8 cellular contexts compared by ENCODE assay signal in the genomic region with DNA sequence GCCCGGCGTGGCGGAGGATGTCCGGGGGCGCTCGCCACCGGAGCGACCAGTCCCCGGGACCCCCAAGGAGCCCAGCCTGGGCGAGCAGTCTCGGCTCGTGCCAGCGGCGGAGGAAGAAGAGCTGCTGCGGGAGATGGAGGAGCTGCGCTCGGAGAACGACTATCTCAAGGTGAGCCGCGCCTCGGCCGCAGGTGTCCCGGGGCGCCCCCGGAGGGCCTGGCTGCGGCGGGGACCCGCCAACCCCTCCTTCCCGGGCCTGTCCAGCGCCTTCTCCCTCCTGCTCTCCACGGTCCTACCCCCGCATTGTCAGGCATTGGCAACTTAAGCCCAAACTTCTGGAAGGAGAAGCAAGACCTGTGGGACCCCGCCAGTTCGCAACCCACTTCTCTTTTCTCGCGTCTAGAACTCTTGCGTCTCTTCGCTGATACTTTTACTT. TPM values are rescaled to one million over a fixed set of nuclear protein-coding genes. Genes with fewer than 3 reads are reported as not detected.
DNase-seq lines count a peak whose midpoint lies in the region; ATAC-seq lines count a peak whose summit lies in the region.

No MANE protein-coding gene starts in this region.

- H2BK12ac ChIP-seq in neuronal stem cell (ENCODE audit: low read length) = no peak overlapping the region

- H2BK15ac ChIP-seq in neuronal stem cell (ENCODE audit: low read length) = peak overlapping the region; percentile 55

- peak overlapping the region; percentile 63 for H2AK5ac ChIP-seq in neuronal stem cell (ENCODE audit: low read depth, low read length)

- peak overlapping the region; percentile 63 for H3K9ac ChIP-seq in neuronal stem cell (ENCODE audit: low read depth, low read length, poor library complexity)

- peak overlapping the region; percentile 4 for H3K14ac ChIP-seq in neuronal stem cell (ENCODE audit: low read length)

- peaks cover 22% of the 10 kb centered on the region for H3K4me1 ChIP-seq in effector memory CD4-positive, alpha-beta T cell (ENCODE audit: control insufficient read depth, insufficient read depth, low read length, poor library complexity, severe bottlenecking)
- peaks cover 6 to 10% of the 10 kb centered on the region in 2 donors for H3K4me1 ChIP-seq in neuronal stem cell (ENCODE audit: control insufficient read depth in 2 of 2, insufficient read depth in 1 of 2, low read depth in 1 of 2, low read length in 2 of 2)

- H3K23ac ChIP-seq in neuronal stem cell (ENCODE audit: low read depth, low read length, poor library complexity) = no peak overlapping the region

- no peak overlapping the region for H4K91ac ChIP-seq in neuronal stem cell (ENCODE audit: low read depth, low read length, poor library complexity)

- no peak for ATAC-seq in HG03097 (IDR thresholded peaks at IDR 0.05; ENCODE audit: low FRiP score, unreplicated experiment)

- H2AFZ ChIP-seq in neuronal stem cell (ENCODE audit: low read length) = peak overlapping the region; percentile 96

- H2BK5ac ChIP-seq in neuronal stem cell (ENCODE audit: low read length) = peak overlapping the region; percentile 39

- H3K27ac ChIP-seq in effector memory CD4-positive, alpha-beta T cell (ENCODE audit: insufficient read depth, low read length, poor library complexity, severe bottlenecking) = no peak overlapping the region
- no peak overlapping the region for H3K27ac ChIP-seq in neuronal stem cell (replicated peaks; ENCODE audit: low read length)

- peak overlapping the region; percentile 46 for H3K4me3 ChIP-seq in effector memory CD4-positive, alpha-beta T cell (ENCODE audit: insufficient read depth, low read depth, low read length, poor library complexity, severe bottlenecking)
- peak overlapping the region; percentile 70 to 92 for H3K4me3 ChIP-seq in neuronal stem cell (ENCODE audit: low read length in 2 of 2)

- peaks cover 1% of the 10 kb centered on the region for H3K79me1 ChIP-seq in neuronal stem cell (ENCODE audit: low read depth, low read length)

- peaks cover 30% of the 10 kb centered on the region for H3K27me3 ChIP-seq in effector memory CD4-positive, alpha-beta T cell (replicated peaks; ENCODE audit: control insufficient read depth, insufficient read depth, low read length, poor library complexity, severe bottlenecking)
- peaks cover 0 to 21% (median 12%) of the 10 kb centered on the region in 3 experiments for H3K27me3 ChIP-seq in neuronal stem cell (ENCODE audit: control insufficient read depth in 3 of 3, insufficient read depth in 3 of 3, low read depth in 1 of 3, low read length in 3 of 3)

- peak overlapping the region; percentile 76 for H3K4ac ChIP-seq in neuronal stem cell (ENCODE audit: low read length)

- no CpG with 5 or more reads among the region's 38 CpGs for WGBS in neuronal stem cell (ENCODE audit: extremely low coverage in 2 of 2, insufficient read length in 2 of 2, insufficient replicate concordance in 1 of 2), 2 donors

- H4K8ac ChIP-seq in neuronal stem cell (ENCODE audit: low read depth, low read length) = no peak overlapping the region

- peak; percentile 62 for DNase-seq in DMS53 (lab: John Stamatoyannopoulos, UW)
- no peak for DNase-seq in DMS53 treated with DMSO at 0.1 percent for 48 hours (lab: John Stamatoyannopoulos, UW; ENCODE audit: unreplicated experiment)
- peak; percentile 22 for DNase-seq in RKO (ENCODE audit: low spot score)
- peak in 1 of 3 donors; percentile 5 for DNase-seq in effector memory CD4-positive, alpha-beta T cell
- no peak for DNase-seq in neuronal stem cell (ENCODE audit: low spot score)
- DNase-seq in HuH-7.5 (ENCODE audit: low spot score) = no peak
- no peak for DNase-seq in NCI-H2107 treated with DMSO at 0.1 percent for 48 hours (lab: John Stamatoyannopoulos, UW; ENCODE audit: unreplicated experiment)

- H3K4me2 ChIP-seq in neuronal stem cell (ENCODE audit: insufficient read depth, low read length, poor library complexity, severe bottlenecking) = peak overlapping the region; percentile 95

- peak overlapping the region; percentile 92 for H3K18ac ChIP-seq in neuronal stem cell (ENCODE audit: low read length)

- H3K9me3 ChIP-seq in effector memory CD4-positive, alpha-beta T cell (ENCODE audit: control insufficient read depth, low read length) = no peaks in the 10 kb centered on the region
- no peaks in the 10 kb centered on the region for H3K9me3 ChIP-seq in neuronal stem cell (replicated peaks in 1 of 2; ENCODE audit: control insufficient read depth in 2 of 2, insufficient read depth in 1 of 2, low read depth in 1 of 2, low read length in 2 of 2)

- H2BK120ac ChIP-seq in neuronal stem cell (ENCODE audit: low read depth, low read length) = no peak overlapping the region

- no peaks in the 10 kb centered on the region for H3K36me3 ChIP-seq in effector memory CD4-positive, alpha-beta T cell (ENCODE audit: control insufficient read depth, insufficient read depth, low read length)
- H3K36me3 ChIP-seq in neuronal stem cell (replicated peaks in 1 of 2; ENCODE audit: control insufficient read depth in 2 of 2, insufficient read depth in 2 of 2, low read length in 2 of 2) = no peaks in the 10 kb centered on the region

RNA-seq across cellular contexts. Expression of a gene that starts 1.2 kb away (rescaled TPM):
- 8.9 TPM for polyA plus RNA-seq in neuronal stem cell (2013, experiment 1 of 2)
- 8.7 TPM for polyA plus RNA-seq in neuronal stem cell (2013, experiment 2 of 2)

Comparison
In these comparisons a context has a peak if more than half of its experiments do, and no peak if none do; other contexts are left out.
1. DNase-seq: peak in DMS53 (single experiment) and RKO (single experiment); none in DMS53 treated with DMSO at 0.1 percent for 48 hours (single experiment), neuronal stem cell (single experiment), HuH-7.5 (single experiment) and NCI-H2107 treated with DMSO at 0.1 percent for 48 hours (single experiment).